8 cellular contexts compared by ENCODE assay signal in the genomic region with DNA sequence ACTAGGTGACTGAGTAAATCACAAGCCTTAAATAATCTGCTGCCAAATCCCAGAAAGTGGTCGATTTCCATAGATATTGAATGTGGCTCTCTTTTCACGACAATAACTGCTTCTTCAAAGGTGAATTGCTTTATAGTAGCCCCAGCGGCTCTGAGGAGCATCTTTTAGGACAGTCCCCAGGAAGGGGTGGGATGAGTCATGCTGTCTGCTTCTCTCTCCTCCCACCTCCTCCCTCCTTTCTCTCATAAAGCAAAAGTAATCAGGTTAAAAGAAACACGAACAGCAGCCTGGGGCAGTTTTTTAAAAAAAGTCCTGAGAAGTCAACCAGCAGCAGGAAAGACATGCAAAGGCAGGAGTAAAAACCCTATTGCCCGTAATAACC. TPM values are rescaled to one million over a fixed set of nuclear protein-coding genes. Genes with fewer than 3 reads are reported as not detected.
DNase-seq lines count a peak whose midpoint lies in the region; ATAC-seq and TF ChIP-seq lines count a peak whose summit lies in the region.

No MANE protein-coding gene starts in this region.

- H3K4me1 ChIP-seq in mucosa of descending colon (ENCODE audit: low read depth) (peaks cover 39% of the 10 kb centered on the region), subcutaneous abdominal adipose tissue (ENCODE audit: control insufficient read depth in 5 of 5, insufficient read depth in 5 of 5, low read length in 5 of 5) (peaks cover 9 to 34% (median 32%) of the 10 kb centered on the region in 5 donors)

- TF ChIP-seq CTCF in mucosa of descending colon (IDR thresholded peaks at IDR 0.05): no peak

- H3K27me3 ChIP-seq in subcutaneous abdominal adipose tissue (ENCODE audit: control insufficient read depth in 5 of 5, insufficient read depth in 4 of 5, low read length in 5 of 5): no peaks in the 10 kb centered on the region

- H3K9me3 ChIP-seq in mucosa of descending colon: no peaks in the 10 kb centered on the region
- H3K9me3 ChIP-seq in subcutaneous abdominal adipose tissue (ENCODE audit: control insufficient read depth in 5 of 5, low read length in 5 of 5): no peaks in the 10 kb centered on the region

- peak; percentile 20 for DNase-seq in NK-92 treated with Interleukin-12 subunit alpha and Interleukin-12 subunit beta, amount 100 ng/mL, for 24 hours (lab: John Stamatoyannopoulos, UW)
- DNase-seq in NK-92 (lab: John Stamatoyannopoulos, UW; ENCODE audit: unreplicated experiment) (no peak), mucosa of descending colon (peak in 1 of 3 donors; percentile 41), NCI-H187 treated with DMSO at 0.1 percent for 48 hours (lab: John Stamatoyannopoulos, UW) (no peak)

- H3K36me3 ChIP-seq in mucosa of descending colon (ENCODE audit: low read depth) (no peaks in the 10 kb centered on the region), subcutaneous abdominal adipose tissue (ENCODE audit: control insufficient read depth in 5 of 5, insufficient read depth in 5 of 5, low read length in 5 of 5) (peaks cover 0 to 5% (median 3%) of the 10 kb centered on the region in 5 donors)

- H3K4me3 ChIP-seq in mucosa of descending colon (no peak overlapping the region), subcutaneous abdominal adipose tissue (ENCODE audit: low read depth in 1 of 5, low read length in 5 of 5) (peak overlapping the region in 4 of 5 donors; percentile 63 to 92 (median 88))

- H3K9ac ChIP-seq in subcutaneous abdominal adipose tissue (ENCODE audit: low read length in 5 of 5): peak overlapping the region in 2 of 5 donors; percentile 17 to 75

- intact Hi-C loops in mucosa of descending colon (cut with DNase I, micrococcal nuclease): no loop called here

- ATAC-seq in SK-N-SH treated with all-trans-retinoic acid at 6 μM for 48 hours (peak; percentile 70), mucosa of descending colon (peak; percentile 35), HG02588 (IDR thresholded peaks at IDR 0.05; ENCODE audit: unreplicated experiment) (no peak)

- H3K27ac ChIP-seq in angular gyrus (ENCODE audit: low read depth, low read length): peak overlapping the region; percentile 74
- peak overlapping the region; percentile 75 for H3K27ac ChIP-seq in subcutaneous abdominal adipose tissue (ENCODE audit: low read depth, low read length)

TF ChIP-seq in SK-N-SH treated with all-trans-retinoic acid at 6 μM for 48 hours, 23 proteins besides CTCF, POLR2A, EP300 and RAD21:
- no peak for TF ChIP-seq TCF4 (CRISPR knock-in tag; IDR thresholded peaks at IDR 0.05; ENCODE audit: borderline replicate concordance)
- no peak for TF ChIP-seq PPARA (CRISPR knock-in tag; IDR thresholded peaks at IDR 0.05; ENCODE audit: borderline replicate concordance)

RNA-seq across cellular contexts. Expression of a gene that starts 1.8 kb away (rescaled TPM):
- 10 to 100 TPM; 31.9 to 36.5 (median 33.5) TPM for total RNA-seq in mucosa of descending colon

RNA-seq across cellular contexts. Expression of a gene that starts 18.1 kb away (rescaled TPM):
- 10 to 100 TPM; 69.8 to 96.1 (median 78.7) TPM for total RNA-seq in mucosa of descending colon
